Comparison of ENCODE assay signal across 1 cellular context in the genomic region with DNA sequence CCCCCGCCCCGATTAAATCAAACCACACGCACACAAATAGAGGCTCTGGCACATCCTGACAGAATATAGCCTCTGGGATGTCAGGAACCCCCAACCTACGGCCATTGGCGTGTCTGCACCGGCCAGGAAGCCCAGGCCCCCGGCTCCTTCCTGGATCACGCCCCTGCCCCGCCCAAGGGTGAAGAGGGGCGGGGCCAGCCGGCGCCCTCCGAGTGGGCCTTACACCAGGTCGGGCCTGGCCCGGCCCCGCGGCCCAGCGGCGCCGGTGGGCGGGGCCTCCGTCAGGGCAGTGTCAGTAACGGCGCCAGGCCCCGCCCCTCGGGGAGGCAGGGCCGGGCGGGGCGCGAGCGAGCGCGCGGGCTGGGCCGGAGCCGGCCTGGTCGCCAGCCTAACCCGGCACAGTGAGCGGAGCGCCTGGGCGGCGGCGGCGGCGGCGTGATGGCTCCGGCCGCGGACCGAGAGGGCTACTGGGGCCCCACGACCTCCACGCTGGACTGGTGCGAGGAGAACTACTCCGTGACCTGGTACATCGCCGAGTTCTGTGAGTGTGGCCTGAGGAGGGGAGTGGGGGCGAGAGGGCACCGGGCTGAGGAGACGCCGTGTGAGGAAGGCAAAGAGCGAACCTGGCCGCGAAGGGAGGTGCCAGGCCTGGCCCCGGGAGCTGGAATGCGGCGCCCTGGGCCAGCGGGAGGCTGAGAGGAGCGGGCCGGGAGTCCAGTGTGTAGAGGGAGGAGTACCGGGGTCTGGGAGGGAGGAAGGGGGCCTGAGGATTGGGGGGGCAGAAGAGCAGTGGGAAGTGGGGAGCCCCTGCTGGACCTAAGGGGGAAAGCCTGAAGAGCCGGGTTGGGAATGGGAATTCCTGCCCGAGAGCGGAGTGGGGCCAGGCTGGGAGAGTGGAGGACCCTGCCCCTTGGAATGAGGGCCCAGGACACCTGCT.
TF ChIP-seq lines count a peak whose summit lies in the region.

A gene (plus strand): TSS at position 380 of the 937 bp plus-strand sequence. CDS start 59 bp downstream, at position 439.

TF ChIP-seq in HepG2, 621 proteins besides CTCF, POLR2A, EP300 and RAD21 (continued from another document and continues in another):
- TF ChIP-seq, protein P1, sequence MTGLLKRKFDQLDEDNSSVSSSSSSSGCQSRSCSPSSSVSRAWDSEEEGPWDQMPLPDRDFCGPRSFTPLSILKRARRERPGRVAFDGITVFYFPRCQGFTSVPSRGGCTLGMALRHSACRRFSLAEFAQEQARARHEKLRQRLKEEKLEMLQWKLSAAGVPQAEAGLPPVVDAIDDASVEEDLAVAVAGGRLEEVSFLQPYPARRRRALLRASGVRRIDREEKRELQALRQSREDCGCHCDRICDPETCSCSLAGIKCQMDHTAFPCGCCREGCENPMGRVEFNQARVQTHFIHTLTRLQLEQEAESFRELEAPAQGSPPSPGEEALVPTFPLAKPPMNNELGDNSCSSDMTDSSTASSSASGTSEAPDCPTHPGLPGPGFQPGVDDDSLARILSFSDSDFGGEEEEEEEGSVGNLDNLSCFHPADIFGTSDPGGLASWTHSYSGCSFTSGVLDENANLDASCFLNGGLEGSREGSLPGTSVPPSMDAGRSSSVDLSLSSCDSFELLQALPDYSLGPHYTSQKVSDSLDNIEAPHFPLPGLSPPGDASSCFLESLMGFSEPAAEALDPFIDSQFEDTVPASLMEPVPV (CRISPR knock-in tag; IDR thresholded peaks at IDR 0.05) = peak; percentile 75; the same call in 1 of the 2 replicates
- TF ChIP-seq ZMYM3 (CRISPR knock-in tag; IDR thresholded peaks at IDR 0.05) (no peak), SMAD1 (CRISPR knock-in tag; IDR thresholded peaks at IDR 0.05; ENCODE audit: borderline replicate concordance, low read depth) (no peak), PITX1 (CRISPR knock-in tag; IDR thresholded peaks at IDR 0.05) (no peak), HES4 (CRISPR knock-in tag; IDR thresholded peaks at IDR 0.05; ENCODE audit: borderline replicate concordance) (0 out of 2 replicates have a peak, but pooled peaks have one; percentile 68), HNRNPL (IDR thresholded peaks at IDR 0.05; ENCODE audit: low read depth, low read length) (peak; percentile 61; the same call in 1 of the 2 replicates), ZNF292 (CRISPR knock-in tag; IDR thresholded peaks at IDR 0.05; ENCODE audit: borderline replicate concordance, low read depth) (no peak), ZNF891 (CRISPR knock-in tag; IDR thresholded peaks at IDR 0.05) (peak; percentile 33; the same call in 1 of the 2 replicates), MLLT10 (CRISPR knock-in tag; IDR thresholded peaks at IDR 0.05) (no peak), RBAK (CRISPR knock-in tag; IDR thresholded peaks at IDR 0.05) (no peak), XBP1 (CRISPR knock-in tag; IDR thresholded peaks at IDR 0.05) (no peak), NCOA1 (CRISPR knock-in tag; IDR thresholded peaks at IDR 0.05) (no peak), YY1 (IDR thresholded peaks at IDR 0.05; ENCODE audit: insufficient read depth, insufficient replicate concordance, low read depth, low read length) (peak; percentile 18), NFKB2 (CRISPR knock-in tag; IDR thresholded peaks at IDR 0.05; ENCODE audit: borderline replicate concordance) (no peak; the same call in 1 of the 2 replicates), PHB2 (IDR thresholded peaks at IDR 0.05; ENCODE audit: partially characterized antibody) (no peak), ZIK1 (CRISPR knock-in tag; IDR thresholded peaks at IDR 0.05; ENCODE audit: borderline replicate concordance, low read depth) (0 out of 2 replicates have a peak, but pooled peaks have one; percentile 34), TOPORS (CRISPR knock-in tag; IDR thresholded peaks at IDR 0.05) (no peak), ZNF451 (CRISPR knock-in tag; IDR thresholded peaks at IDR 0.05) (no peak), SYNCRIP (IDR thresholded peaks at IDR 0.05; ENCODE audit: insufficient read depth, low read depth, low read length) (no peak), ZNF30 (CRISPR knock-in tag; IDR thresholded peaks at IDR 0.05) (no peak), SMAD9 (CRISPR knock-in tag; IDR thresholded peaks at IDR 0.05) (no peak), SP1 (IDR thresholded peaks at IDR 0.05) (no peak), SP1 (CRISPR knock-in tag; IDR thresholded peaks at IDR 0.05) (peak; percentile 55), ZNF556 (CRISPR knock-in tag; IDR thresholded peaks at IDR 0.05; ENCODE audit: borderline replicate concordance) (0 out of 2 replicates have a peak, but pooled peaks have one; percentile 25), ZFP41 (CRISPR knock-in tag; IDR thresholded peaks at IDR 0.05; ENCODE audit: borderline replicate concordance) (no peak), SRY (CRISPR knock-in tag; IDR thresholded peaks at IDR 0.05) (peak; percentile 93), CC2D1A (CRISPR knock-in tag; IDR thresholded peaks at IDR 0.05) (no peak)
- TF ChIP-seq, protein P2, sequence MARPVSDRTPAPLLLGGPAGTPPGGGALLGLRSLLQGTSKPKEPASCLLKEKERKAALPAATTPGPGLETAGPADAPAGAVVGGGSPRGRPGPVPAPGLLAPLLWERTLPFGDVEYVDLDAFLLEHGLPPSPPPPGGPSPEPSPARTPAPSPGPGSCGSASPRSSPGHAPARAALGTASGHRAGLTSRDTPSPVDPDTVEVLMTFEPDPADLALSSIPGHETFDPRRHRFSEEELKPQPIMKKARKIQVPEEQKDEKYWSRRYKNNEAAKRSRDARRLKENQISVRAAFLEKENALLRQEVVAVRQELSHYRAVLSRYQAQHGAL (CRISPR knock-in tag; IDR thresholded peaks at IDR 0.05; ENCODE audit: not compliant biosample characterization) = no peak
- TF ChIP-seq, protein P3, sequence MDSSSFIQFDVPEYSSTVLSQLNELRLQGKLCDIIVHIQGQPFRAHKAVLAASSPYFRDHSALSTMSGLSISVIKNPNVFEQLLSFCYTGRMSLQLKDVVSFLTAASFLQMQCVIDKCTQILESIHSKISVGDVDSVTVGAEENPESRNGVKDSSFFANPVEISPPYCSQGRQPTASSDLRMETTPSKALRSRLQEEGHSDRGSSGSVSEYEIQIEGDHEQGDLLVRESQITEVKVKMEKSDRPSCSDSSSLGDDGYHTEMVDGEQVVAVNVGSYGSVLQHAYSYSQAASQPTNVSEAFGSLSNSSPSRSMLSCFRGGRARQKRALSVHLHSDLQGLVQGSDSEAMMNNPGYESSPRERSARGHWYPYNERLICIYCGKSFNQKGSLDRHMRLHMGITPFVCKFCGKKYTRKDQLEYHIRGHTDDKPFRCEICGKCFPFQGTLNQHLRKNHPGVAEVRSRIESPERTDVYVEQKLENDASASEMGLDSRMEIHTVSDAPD (CRISPR knock-in tag; IDR thresholded peaks at IDR 0.05) = 0 out of 2 replicates have a peak, but pooled peaks have one; percentile 21
- TF ChIP-seq, protein P4, sequence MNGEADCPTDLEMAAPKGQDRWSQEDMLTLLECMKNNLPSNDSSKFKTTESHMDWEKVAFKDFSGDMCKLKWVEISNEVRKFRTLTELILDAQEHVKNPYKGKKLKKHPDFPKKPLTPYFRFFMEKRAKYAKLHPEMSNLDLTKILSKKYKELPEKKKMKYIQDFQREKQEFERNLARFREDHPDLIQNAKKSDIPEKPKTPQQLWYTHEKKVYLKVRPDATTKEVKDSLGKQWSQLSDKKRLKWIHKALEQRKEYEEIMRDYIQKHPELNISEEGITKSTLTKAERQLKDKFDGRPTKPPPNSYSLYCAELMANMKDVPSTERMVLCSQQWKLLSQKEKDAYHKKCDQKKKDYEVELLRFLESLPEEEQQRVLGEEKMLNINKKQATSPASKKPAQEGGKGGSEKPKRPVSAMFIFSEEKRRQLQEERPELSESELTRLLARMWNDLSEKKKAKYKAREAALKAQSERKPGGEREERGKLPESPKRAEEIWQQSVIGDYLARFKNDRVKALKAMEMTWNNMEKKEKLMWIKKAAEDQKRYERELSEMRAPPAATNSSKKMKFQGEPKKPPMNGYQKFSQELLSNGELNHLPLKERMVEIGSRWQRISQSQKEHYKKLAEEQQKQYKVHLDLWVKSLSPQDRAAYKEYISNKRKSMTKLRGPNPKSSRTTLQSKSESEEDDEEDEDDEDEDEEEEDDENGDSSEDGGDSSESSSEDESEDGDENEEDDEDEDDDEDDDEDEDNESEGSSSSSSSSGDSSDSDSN (CRISPR knock-in tag; IDR thresholded peaks at IDR 0.05) = peak; percentile 94
- TF ChIP-seq, protein P5, sequence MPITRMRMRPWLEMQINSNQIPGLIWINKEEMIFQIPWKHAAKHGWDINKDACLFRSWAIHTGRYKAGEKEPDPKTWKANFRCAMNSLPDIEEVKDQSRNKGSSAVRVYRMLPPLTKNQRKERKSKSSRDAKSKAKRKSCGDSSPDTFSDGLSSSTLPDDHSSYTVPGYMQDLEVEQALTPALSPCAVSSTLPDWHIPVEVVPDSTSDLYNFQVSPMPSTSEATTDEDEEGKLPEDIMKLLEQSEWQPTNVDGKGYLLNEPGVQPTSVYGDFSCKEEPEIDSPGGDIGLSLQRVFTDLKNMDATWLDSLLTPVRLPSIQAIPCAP (CRISPR knock-in tag; IDR thresholded peaks at IDR 0.05; ENCODE audit: low read depth) = no peak
- TF ChIP-seq, protein P6, sequence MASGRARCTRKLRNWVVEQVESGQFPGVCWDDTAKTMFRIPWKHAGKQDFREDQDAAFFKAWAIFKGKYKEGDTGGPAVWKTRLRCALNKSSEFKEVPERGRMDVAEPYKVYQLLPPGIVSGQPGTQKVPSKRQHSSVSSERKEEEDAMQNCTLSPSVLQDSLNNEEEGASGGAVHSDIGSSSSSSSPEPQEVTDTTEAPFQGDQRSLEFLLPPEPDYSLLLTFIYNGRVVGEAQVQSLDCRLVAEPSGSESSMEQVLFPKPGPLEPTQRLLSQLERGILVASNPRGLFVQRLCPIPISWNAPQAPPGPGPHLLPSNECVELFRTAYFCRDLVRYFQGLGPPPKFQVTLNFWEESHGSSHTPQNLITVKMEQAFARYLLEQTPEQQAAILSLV (CRISPR knock-in tag; IDR thresholded peaks at IDR 0.05; ENCODE audit: borderline replicate concordance) = peak; percentile 78; the same call in 1 of the 2 replicates
- TF ChIP-seq, protein P7, sequence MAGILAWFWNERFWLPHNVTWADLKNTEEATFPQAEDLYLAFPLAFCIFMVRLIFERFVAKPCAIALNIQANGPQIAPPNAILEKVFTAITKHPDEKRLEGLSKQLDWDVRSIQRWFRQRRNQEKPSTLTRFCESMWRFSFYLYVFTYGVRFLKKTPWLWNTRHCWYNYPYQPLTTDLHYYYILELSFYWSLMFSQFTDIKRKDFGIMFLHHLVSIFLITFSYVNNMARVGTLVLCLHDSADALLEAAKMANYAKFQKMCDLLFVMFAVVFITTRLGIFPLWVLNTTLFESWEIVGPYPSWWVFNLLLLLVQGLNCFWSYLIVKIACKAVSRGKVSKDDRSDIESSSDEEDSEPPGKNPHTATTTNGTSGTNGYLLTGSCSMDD (CRISPR knock-in tag; IDR thresholded peaks at IDR 0.05) = no peak
- TF ChIP-seq, protein P8, sequence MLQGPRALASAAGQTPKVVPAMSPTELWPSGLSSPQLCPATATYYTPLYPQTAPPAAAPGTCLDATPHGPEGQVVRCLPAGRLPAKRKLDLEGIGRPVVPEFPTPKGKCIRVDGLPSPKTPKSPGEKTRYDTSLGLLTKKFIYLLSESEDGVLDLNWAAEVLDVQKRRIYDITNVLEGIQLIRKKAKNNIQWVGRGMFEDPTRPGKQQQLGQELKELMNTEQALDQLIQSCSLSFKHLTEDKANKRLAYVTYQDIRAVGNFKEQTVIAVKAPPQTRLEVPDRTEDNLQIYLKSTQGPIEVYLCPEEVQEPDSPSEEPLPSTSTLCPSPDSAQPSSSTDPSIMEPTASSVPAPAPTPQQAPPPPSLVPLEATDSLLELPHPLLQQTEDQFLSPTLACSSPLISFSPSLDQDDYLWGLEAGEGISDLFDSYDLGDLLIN (CRISPR knock-in tag; IDR thresholded peaks at IDR 0.05; ENCODE audit: borderline replicate concordance) = no peak
- TF ChIP-seq, protein P9, sequence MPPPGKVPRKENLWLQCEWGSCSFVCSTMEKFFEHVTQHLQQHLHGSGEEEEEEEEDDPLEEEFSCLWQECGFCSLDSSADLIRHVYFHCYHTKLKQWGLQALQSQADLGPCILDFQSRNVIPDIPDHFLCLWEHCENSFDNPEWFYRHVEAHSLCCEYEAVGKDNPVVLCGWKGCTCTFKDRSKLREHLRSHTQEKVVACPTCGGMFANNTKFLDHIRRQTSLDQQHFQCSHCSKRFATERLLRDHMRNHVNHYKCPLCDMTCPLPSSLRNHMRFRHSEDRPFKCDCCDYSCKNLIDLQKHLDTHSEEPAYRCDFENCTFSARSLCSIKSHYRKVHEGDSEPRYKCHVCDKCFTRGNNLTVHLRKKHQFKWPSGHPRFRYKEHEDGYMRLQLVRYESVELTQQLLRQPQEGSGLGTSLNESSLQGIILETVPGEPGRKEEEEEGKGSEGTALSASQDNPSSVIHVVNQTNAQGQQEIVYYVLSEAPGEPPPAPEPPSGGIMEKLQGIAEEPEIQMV (CRISPR knock-in tag; IDR thresholded peaks at IDR 0.05; ENCODE audit: low read depth) = peak; percentile 65; the same call in 1 of the 2 replicates
- TF ChIP-seq, protein P10, sequence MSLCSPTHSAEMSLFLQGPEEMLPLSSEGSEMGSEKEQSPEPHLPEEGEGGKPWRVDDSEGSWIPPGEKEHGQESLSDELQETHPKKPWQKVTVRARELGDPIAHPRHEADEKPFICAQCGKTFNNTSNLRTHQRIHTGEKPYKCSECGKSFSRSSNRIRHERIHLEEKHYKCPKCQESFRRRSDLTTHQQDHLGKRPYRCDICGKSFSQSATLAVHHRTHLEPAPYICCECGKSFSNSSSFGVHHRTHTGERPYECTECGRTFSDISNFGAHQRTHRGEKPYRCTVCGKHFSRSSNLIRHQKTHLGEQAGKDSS (CRISPR knock-in tag; IDR thresholded peaks at IDR 0.05; ENCODE audit: borderline replicate concordance, low read depth) = peak; percentile 73; the same call in 1 of the 2 replicates
- TF ChIP-seq, protein P11, sequence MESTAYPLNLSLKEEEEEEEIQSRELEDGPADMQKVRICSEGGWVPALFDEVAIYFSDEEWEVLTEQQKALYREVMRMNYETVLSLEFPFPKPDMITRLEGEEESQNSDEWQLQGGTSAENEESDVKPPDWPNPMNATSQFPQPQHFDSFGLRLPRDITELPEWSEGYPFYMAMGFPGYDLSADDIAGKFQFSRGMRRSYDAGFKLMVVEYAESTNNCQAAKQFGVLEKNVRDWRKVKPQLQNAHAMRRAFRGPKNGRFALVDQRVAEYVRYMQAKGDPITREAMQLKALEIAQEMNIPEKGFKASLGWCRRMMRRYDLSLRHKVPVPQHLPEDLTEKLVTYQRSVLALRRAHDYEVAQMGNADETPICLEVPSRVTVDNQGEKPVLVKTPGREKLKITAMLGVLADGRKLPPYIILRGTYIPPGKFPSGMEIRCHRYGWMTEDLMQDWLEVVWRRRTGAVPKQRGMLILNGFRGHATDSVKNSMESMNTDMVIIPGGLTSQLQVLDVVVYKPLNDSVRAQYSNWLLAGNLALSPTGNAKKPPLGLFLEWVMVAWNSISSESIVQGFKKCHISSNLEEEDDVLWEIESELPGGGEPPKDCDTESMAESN (CRISPR knock-in tag; conservative IDR thresholded peaks at IDR 0.05) = no peak; the same call in 1 of the 2 replicates
- TF ChIP-seq, protein P12, sequence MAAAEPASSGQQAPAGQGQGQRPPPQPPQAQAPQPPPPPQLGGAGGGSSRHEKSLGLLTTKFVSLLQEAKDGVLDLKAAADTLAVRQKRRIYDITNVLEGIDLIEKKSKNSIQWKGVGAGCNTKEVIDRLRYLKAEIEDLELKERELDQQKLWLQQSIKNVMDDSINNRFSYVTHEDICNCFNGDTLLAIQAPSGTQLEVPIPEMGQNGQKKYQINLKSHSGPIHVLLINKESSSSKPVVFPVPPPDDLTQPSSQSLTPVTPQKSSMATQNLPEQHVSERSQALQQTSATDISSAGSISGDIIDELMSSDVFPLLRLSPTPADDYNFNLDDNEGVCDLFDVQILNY (CRISPR knock-in tag; conservative IDR thresholded peaks at IDR 0.05) = no peak
- TF ChIP-seq, protein P13, sequence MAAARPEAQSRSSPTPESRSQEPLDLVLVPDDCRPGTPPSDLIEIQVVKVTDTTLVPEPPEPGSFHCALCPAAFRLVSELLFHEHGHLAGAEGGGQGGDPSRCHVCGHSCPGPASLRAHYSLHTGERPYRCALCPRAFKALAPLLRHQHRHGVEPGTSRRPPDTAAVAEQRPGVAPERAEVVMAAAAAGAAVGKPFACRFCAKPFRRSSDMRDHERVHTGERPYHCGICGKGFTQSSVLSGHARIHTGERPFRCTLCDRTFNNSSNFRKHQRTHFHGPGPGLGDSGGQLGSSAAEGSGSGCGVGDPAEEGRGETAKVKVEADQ (CRISPR knock-in tag; IDR thresholded peaks at IDR 0.05; ENCODE audit: borderline replicate concordance) = 0 out of 2 replicates have a peak, but pooled peaks have one; percentile 43
